29 cellular contexts compared by ENCODE assay signal in genomic region chr2:157184161-157184910, GRCh38.
DNase-seq lines count a peak whose midpoint lies in the region; ATAC-seq and TF ChIP-seq lines count a peak whose summit lies in the region.
"Had no signal": no experiment of that assay in that cellular context is flagged by ENCODE, and none has a peak within 500 bp of the region (broad histone marks: within the 10 kb centered on the region; RNA-seq: fewer than 3 reads in every experiment).

No MANE protein-coding gene starts in this region.

- H3K36me3 ChIP-seq in ACC112 (ENCODE audit: insufficient read depth, low read length) (no peaks in the 10 kb centered on the region), mammary epithelial cell (ENCODE audit: insufficient read depth, low read length) (no peaks in the 10 kb centered on the region), stomach (no peaks in the 10 kb centered on the region)
- H3K36me3 ChIP-seq: left lung, suprapubic skin, upper lobe of right lung had no signal

- H3K27ac Mint-ChIP-seq in HFFc6: peak overlapping the region; percentile 64
- H3K27ac Mint-ChIP-seq: activated CD4-positive, alpha-beta T cell treated with anti-CD3 and anti-CD28 coated beads for 36 hours; activated CD8-positive, alpha-beta T cell treated with anti-CD3 and anti-CD28 coated beads, Interleukin-2, amount 10 ng/mL, durations not matched to agents 7 days and 5 days; activated T-helper 2 cell treated with anti-CD3 and anti-CD28 coated beads, Interferon-gamma antibody, Interleukin-2, Interleukin-4, amounts not matched to agents 10 μg/mL and 5 μg/mL and 100 μg/mL, durations not matched to agents 14 hours and 24 hours and 36 hours; CD8-positive, alpha-beta T cell had no signal

- no peaks in the 10 kb centered on the region for H3K27me3 ChIP-seq in ACC112 (ENCODE audit: insufficient read depth, low read length)
- no peaks in the 10 kb centered on the region for H3K27me3 ChIP-seq in mammary epithelial cell (ENCODE audit: insufficient read depth, low read length)
- H3K27me3 ChIP-seq in foreskin keratinocyte: no peaks in the 10 kb centered on the region
- no peaks in the 10 kb centered on the region for H3K27me3 ChIP-seq in stomach
- H3K27me3 ChIP-seq: left lung, suprapubic skin, upper lobe of right lung had no signal

- no peaks in the 10 kb centered on the region for H3K27me3 Mint-ChIP-seq in HFFc6 (ENCODE audit: insufficient read depth)

- ATAC-seq in foreskin keratinocyte: peak; percentile 52
- ATAC-seq: activated CD4-positive, alpha-beta T cell treated with anti-CD3 and anti-CD28 coated beads for 36 hours; activated CD8-positive, alpha-beta T cell treated with anti-CD3 and anti-CD28 coated beads, Interleukin-2, amount 10 ng/mL, durations not matched to agents 7 days and 5 days; CD8-positive, alpha-beta T cell; left lung; upper lobe of right lung had no signal

- whole genome bisulfite sequencing in mammary epithelial cell (ENCODE audit: low coverage, missing lambda C conversion rate): 88% methylated on average over 3 of the region's 3 CpGs
- WGBS in stomach, 5 donors: 85 to 95% (median 89%) methylated on average over 3 of the region's 3 CpGs

- H3K9me3 ChIP-seq in mammary epithelial cell (replicated peaks; ENCODE audit: insufficient read depth, low read length) (no peaks in the 10 kb centered on the region), stomach (no peaks in the 10 kb centered on the region)
- H3K9me3 ChIP-seq: left lung, suprapubic skin, upper lobe of right lung had no signal

- DNase-seq in HFFc6 (peak; percentile 46), mammary epithelial cell (peak; percentile 68), foreskin keratinocyte (peak; percentile 50 to 77), stomach (no peak), NCI-H510A treated with DMSO at 0.1 percent for 48 hours (lab: John Stamatoyannopoulos, UW) (no peak), inferior parietal cortex (ENCODE audit: extremely low spot score) (no peak), SK-N-DZ (ENCODE audit: low spot score) (no peak)
- DNase-seq: activated CD4-positive, alpha-beta T cell treated with anti-CD3 and anti-CD28 coated beads for 36 hours; activated CD8-positive, alpha-beta T cell treated with anti-CD3 and anti-CD28 coated beads, Interleukin-2, amount 10 ng/mL, durations not matched to agents 7 days and 5 days; activated naive CD4-positive, alpha-beta T cell treated with anti-CD3 and anti-CD28 coated beads, Interleukin-2, amount 50 U/mL, for 16 hours; AML-193; caudate nucleus; CD8-positive, alpha-beta T cell; cortex of kidney; effector memory CD4-positive, alpha-beta T cell; hypothalamus; left lung; NCI-H2107; NCI-H774; retina; small intestine; stimulated activated naive CD4-positive, alpha-beta T cell; T1000; upper lobe of right lung had no signal

- TF ChIP-seq CTCF in HFFc6 (IDR thresholded peaks at IDR 0.05): no peak
- TF ChIP-seq CTCF in mammary epithelial cell (conservative IDR thresholded peaks at IDR 0.05 in 1 of 2, IDR thresholded peaks at IDR 0.05 in 1 of 2; ENCODE audit: extremely low read depth in 1 of 2, insufficient read depth in 1 of 2, low read depth in 1 of 2, low read length in 2 of 2): no peak
- no peak for TF ChIP-seq CTCF in foreskin keratinocyte (conservative IDR thresholded peaks at IDR 0.05)
- no peak for TF ChIP-seq CTCF in stomach (IDR thresholded peaks at IDR 0.05)

- dilution Hi-C loops in mammary epithelial cell (cut with HindIII; ENCODE audit: low sequenced_read_pairs): no loop called here

- no TSS peak for BruUV-seq in mammary epithelial cell (replicated peaks; lab: Mats Ljungman, UMichigan)

- H3K4me1 ChIP-seq in ACC112 (ENCODE audit: control insufficient read depth, insufficient read depth, low read length, unreplicated experiment) (peaks cover 34% of the 10 kb centered on the region), mammary epithelial cell (ENCODE audit: insufficient read depth, low read length) (peaks cover 12% of the 10 kb centered on the region), foreskin keratinocyte (no peaks in the 10 kb centered on the region), stomach (peaks cover 0 to 13% (median 7%) of the 10 kb centered on the region in 4 donors)
- H3K4me1 ChIP-seq: parathyroid adenoma had no signal

- H3K36me3 Mint-ChIP-seq in HFFc6 (ENCODE audit: low read depth): peaks cover 10% of the 10 kb centered on the region
- H3K36me3 Mint-ChIP-seq: CD8-positive, alpha-beta T cell had no signal

- H3K9me3 Mint-ChIP-seq in HFFc6: peaks cover 10% of the 10 kb centered on the region
- H3K9me3 Mint-ChIP-seq: activated T-helper 2 cell treated with anti-CD3 and anti-CD28 coated beads, Interferon-gamma antibody, Interleukin-2, Interleukin-4, amounts not matched to agents 10 μg/mL and 5 μg/mL and 100 μg/mL, durations not matched to agents 14 hours and 24 hours and 36 hours; CD8-positive, alpha-beta T cell had no signal

- intact Hi-C loops in mammary epithelial cell (cut with micrococcal nuclease) (no loop called here), stomach (cut with DNase I; ENCODE audit: low total_unique reads) (no loop called here)

- H2AFZ ChIP-seq in ACC112 (ENCODE audit: low read length, unreplicated experiment) (no peak overlapping the region), mammary epithelial cell (ENCODE audit: low read depth, low read length) (no peak overlapping the region)
- H2AFZ ChIP-seq: parathyroid adenoma had no signal

- CTCF ChIA-PET in mammary epithelial cell (lab: Charles Lee; ENCODE audit: low non-redundant PET): interaction anchor here (0.7 kb wide), 1 partner anchor 1249 kb away, joined by 14 read pairs; no protein-coding TSS in a partner anchor

- TF ChIP-seq POLR2A in stomach (IDR thresholded peaks at IDR 0.05): no peak

- in situ Hi-C loops in mammary epithelial cell (cut with MboI; ENCODE audit: low sequenced_read_pairs in 2 of 2): loop anchor here (25.0 kb wide), 2 partner anchors 297 to 1797 kb away; no protein-coding TSS in a partner anchor

- peak overlapping the region; percentile 8 for H3K4me3 Mint-ChIP-seq in HFFc6
- H3K4me3 Mint-ChIP-seq: activated CD4-positive, alpha-beta T cell treated with anti-CD3 and anti-CD28 coated beads for 36 hours; activated CD8-positive, alpha-beta T cell treated with anti-CD3 and anti-CD28 coated beads, Interleukin-2, amount 10 ng/mL, durations not matched to agents 7 days and 5 days; CD8-positive, alpha-beta T cell; neural crest cell had no signal

- peak overlapping the region; percentile 95 for H3K27ac ChIP-seq in ACC112 (ENCODE audit: low read depth, low read length)
- no peak overlapping the region for H3K27ac ChIP-seq in mammary epithelial cell (ENCODE audit: insufficient read depth, low read depth, low read length)
- no peak overlapping the region for H3K27ac ChIP-seq in foreskin keratinocyte
- H3K27ac ChIP-seq in stomach: no peak overlapping the region
- H3K27ac ChIP-seq: left lung, parathyroid adenoma, suprapubic skin, upper lobe of right lung had no signal

- H3K4me3 ChIP-seq in ACC112 (ENCODE audit: low read depth, low read length) (no peak overlapping the region), mammary epithelial cell (replicated peaks in 1 of 3; ENCODE audit: insufficient read depth in 1 of 3, low read depth in 2 of 3, low read length in 3 of 3) (no peak overlapping the region), stomach (no peak overlapping the region)
- H3K4me3 ChIP-seq: left lung, suprapubic skin, upper lobe of right lung had no signal

- no peak for TF ChIP-seq EP300 in stomach (IDR thresholded peaks at IDR 0.05)

- H3K9ac ChIP-seq in mammary epithelial cell (ENCODE audit: insufficient read depth, low read length): no peak overlapping the region
- H3K9ac ChIP-seq: parathyroid adenoma had no signal

- no peak overlapping the region for H3K4me2 ChIP-seq in mammary epithelial cell (ENCODE audit: insufficient read depth, low read depth, low read length)

- peaks cover 69% of the 10 kb centered on the region for H3K4me1 Mint-ChIP-seq in HFFc6 (ENCODE audit: low read depth)
- H3K4me1 Mint-ChIP-seq: neural crest cell had no signal

- no peaks in the 10 kb centered on the region for H4K20me1 ChIP-seq in mammary epithelial cell (ENCODE audit: insufficient read depth, low read length)

- H3K79me2 ChIP-seq in ACC112 (ENCODE audit: control insufficient read depth, insufficient read depth, low read length, unreplicated experiment): no peaks in the 10 kb centered on the region
- no peaks in the 10 kb centered on the region for H3K79me2 ChIP-seq in mammary epithelial cell (ENCODE audit: insufficient read depth, low read length)
- H3K79me2 ChIP-seq: parathyroid adenoma had no signal

Comparison
In these comparisons a context has a peak if more than half of its experiments do, and no peak if none do; other contexts are left out.
1. DNase-seq: peak in HFFc6 (single experiment), mammary epithelial cell (single experiment) and foreskin keratinocyte (2 of 2); none in stomach (single experiment), NCI-H510A treated with DMSO at 0.1 percent for 48 hours (single experiment), inferior parietal cortex (single experiment) and SK-N-DZ (single experiment).